Comparison of ENCODE assay signal across 20 cellular contexts in the genomic region with DNA sequence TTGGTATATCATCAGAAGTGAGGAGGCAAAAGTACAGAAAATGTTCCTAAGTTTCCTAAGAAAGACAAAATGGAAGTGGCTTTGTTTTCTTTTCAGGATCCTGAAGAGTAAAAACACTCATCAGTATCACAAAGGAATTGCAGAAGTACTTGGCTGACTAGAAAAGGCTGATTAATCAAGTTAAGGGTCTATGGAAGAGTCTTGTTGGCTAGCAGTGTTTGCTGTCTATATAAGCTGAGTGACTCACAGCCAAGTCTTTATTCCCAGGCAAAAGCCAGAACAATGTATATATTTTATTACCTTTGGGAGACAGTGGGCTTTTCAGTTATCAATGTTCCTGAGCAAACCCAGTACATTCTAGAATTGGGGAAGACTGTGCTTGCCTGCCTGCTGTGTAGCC.
"Had no signal": no experiment of that assay in that cellular context is flagged by ENCODE, and none has a peak within 500 bp of the region (broad histone marks: within the 10 kb centered on the region; RNA-seq: fewer than 3 reads in every experiment).

No MANE protein-coding gene starts in this region.

- H3K36me3 ChIP-seq: lower lobe of right lung, right atrium auricular region, tibial artery, uterus had no signal

- H3K4me1 Mint-ChIP-seq: activated CD4-positive, alpha-beta T cell treated with anti-CD3 and anti-CD28 coated beads, Interleukin-2, amount 10 ng/mL, durations not matched to agents 7 days and 5 days; activated naive CD8-positive, alpha-beta T cell treated with anti-CD3 and anti-CD28 coated beads, Interleukin-2, amount 10 ng/mL, durations not matched to agents 7 days and 5 days; immature natural killer cell; nephron progenitor cell had no signal

- H3K9me3 ChIP-seq: lower lobe of right lung, tibial artery, uterus had no signal

- H3K4me1 ChIP-seq: lower lobe of right lung, right atrium auricular region, tibial artery, uterus had no signal

- H3K4me3 Mint-ChIP-seq: activated CD4-positive, alpha-beta T cell treated with anti-CD3 and anti-CD28 coated beads, Interleukin-2, amount 10 ng/mL, durations not matched to agents 7 days and 5 days; activated naive CD8-positive, alpha-beta T cell treated with anti-CD3 and anti-CD28 coated beads, Interleukin-2, amount 10 ng/mL, durations not matched to agents 7 days and 5 days; effector memory CD8-positive, alpha-beta T cell; immature natural killer cell; nephron progenitor cell had no signal

- H3K27ac ChIP-seq: epithelial cell of prostate, lower lobe of right lung, right atrium auricular region, skin epidermis, tibial artery, uterus had no signal

- H3K27me3 Mint-ChIP-seq: activated CD4-positive, alpha-beta T cell treated with anti-CD3 and anti-CD28 coated beads, Interleukin-2, amount 10 ng/mL, durations not matched to agents 7 days and 5 days; activated naive CD8-positive, alpha-beta T cell treated with anti-CD3 and anti-CD28 coated beads, Interleukin-2, amount 10 ng/mL, durations not matched to agents 7 days and 5 days; effector memory CD8-positive, alpha-beta T cell; progenitor cell of endocrine pancreas had no signal

- ATAC-seq: effector memory CD8-positive, alpha-beta T cell; lower lobe of right lung had no signal

- H3K27me3 ChIP-seq: right atrium auricular region, tibial artery, uterus had no signal

- DNase-seq: activated CD4-positive, alpha-beta T cell treated with anti-CD3 and anti-CD28 coated beads, Interleukin-2, amount 10 ng/mL, durations not matched to agents 7 days and 5 days; activated CD4-positive, CD25-positive, alpha-beta regulatory T cell; activated CD8-positive, alpha-beta memory T cell treated with anti-CD3 and anti-CD28 coated beads, Interleukin-2, amount 50 U/mL, for 48 hours; activated gamma-delta T cell treated with Interleukin-2 at 50 U/mL for 16 hours; activated naive CD8-positive, alpha-beta T cell treated with anti-CD3 and anti-CD28 coated beads, Interleukin-2, amount 10 ng/mL, durations not matched to agents 7 days and 5 days; anterior cingulate cortex; dermis blood vessel endothelial cell; effector memory CD8-positive, alpha-beta T cell; head of caudate nucleus; immature natural killer cell; lower lobe of right lung; nephron progenitor cell; stimulated activated CD4-positive, alpha-beta T cell treated with anti-CD3 and anti-CD28 coated beads, Interleukin-4, amount 100 ng/mL, for 24 hours; stimulated activated naive CD4-positive, alpha-beta T cell; tibial artery; uterus had no signal

- H3K36me3 Mint-ChIP-seq: activated naive CD8-positive, alpha-beta T cell treated with anti-CD3 and anti-CD28 coated beads, Interleukin-2, amount 10 ng/mL, durations not matched to agents 7 days and 5 days; immature natural killer cell had no signal

- H3K27ac Mint-ChIP-seq: activated CD4-positive, alpha-beta T cell treated with anti-CD3 and anti-CD28 coated beads, Interleukin-2, amount 10 ng/mL, durations not matched to agents 7 days and 5 days; activated naive CD8-positive, alpha-beta T cell treated with anti-CD3 and anti-CD28 coated beads, Interleukin-2, amount 10 ng/mL, durations not matched to agents 7 days and 5 days; effector memory CD8-positive, alpha-beta T cell; immature natural killer cell; nephron progenitor cell; progenitor cell of endocrine pancreas had no signal

- H3K4me3 ChIP-seq: lower lobe of right lung, right atrium auricular region, skin epidermis, tibial artery, uterus had no signal
